ENCODE assay signal across 1 cellular context in the genomic region with DNA sequence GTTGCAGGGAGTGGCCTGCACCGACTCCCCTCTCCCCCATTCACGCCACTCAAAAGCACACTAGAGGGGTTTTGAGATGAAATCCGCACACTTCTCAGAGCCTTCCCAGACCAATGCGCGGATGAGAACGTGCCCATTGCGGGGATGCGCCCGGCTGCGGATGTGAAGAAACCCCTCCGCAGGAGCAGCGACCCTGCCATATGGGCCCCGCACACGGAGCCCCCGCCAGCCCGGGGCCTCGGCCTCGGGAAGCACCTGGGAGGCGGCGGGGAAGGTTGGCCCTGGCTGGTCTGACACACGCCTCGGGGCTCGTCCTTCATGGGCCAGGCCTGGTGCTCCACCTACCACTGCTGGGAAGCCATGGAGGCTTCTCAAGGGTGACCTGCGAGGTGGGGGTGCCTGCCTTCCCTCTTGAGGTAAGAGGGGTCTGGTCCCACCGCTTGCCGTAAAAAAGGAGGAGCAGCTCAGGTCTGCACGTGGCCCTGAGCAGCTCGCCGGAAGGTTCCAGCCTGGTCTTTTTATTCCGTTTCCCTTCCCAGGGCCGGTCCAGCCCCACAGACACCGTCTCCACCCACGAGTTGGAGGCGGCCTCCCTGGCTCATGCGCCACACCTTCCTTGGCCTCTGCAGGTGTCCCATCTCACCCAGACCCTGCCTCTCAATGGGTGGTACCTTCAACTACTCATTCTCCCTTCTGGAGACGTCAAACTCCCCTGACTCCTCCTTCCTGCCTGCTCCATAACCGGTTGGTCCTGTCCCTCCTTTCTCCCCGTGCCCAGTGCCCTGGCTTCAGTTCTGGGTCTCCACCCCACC.
TF ChIP-seq lines count a peak whose summit lies in the region.

No MANE protein-coding gene starts in this region.

TF ChIP-seq in WTC11, 78 proteins besides CTCF, POLR2A, EP300 and RAD21 (continued from another document):
- TF ChIP-seq, protein P1, sequence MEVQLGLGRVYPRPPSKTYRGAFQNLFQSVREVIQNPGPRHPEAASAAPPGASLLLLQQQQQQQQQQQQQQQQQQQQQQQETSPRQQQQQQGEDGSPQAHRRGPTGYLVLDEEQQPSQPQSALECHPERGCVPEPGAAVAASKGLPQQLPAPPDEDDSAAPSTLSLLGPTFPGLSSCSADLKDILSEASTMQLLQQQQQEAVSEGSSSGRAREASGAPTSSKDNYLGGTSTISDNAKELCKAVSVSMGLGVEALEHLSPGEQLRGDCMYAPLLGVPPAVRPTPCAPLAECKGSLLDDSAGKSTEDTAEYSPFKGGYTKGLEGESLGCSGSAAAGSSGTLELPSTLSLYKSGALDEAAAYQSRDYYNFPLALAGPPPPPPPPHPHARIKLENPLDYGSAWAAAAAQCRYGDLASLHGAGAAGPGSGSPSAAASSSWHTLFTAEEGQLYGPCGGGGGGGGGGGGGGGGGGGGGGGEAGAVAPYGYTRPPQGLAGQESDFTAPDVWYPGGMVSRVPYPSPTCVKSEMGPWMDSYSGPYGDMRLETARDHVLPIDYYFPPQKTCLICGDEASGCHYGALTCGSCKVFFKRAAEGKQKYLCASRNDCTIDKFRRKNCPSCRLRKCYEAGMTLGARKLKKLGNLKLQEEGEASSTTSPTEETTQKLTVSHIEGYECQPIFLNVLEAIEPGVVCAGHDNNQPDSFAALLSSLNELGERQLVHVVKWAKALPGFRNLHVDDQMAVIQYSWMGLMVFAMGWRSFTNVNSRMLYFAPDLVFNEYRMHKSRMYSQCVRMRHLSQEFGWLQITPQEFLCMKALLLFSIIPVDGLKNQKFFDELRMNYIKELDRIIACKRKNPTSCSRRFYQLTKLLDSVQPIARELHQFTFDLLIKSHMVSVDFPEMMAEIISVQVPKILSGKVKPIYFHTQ (CRISPR knock-in tag; IDR thresholded peaks at IDR 0.05), result no peak
- no peak for TF ChIP-seq RELA (CRISPR knock-in tag; IDR thresholded peaks at IDR 0.05; ENCODE audit: borderline replicate concordance)
